In the genomic region with DNA sequence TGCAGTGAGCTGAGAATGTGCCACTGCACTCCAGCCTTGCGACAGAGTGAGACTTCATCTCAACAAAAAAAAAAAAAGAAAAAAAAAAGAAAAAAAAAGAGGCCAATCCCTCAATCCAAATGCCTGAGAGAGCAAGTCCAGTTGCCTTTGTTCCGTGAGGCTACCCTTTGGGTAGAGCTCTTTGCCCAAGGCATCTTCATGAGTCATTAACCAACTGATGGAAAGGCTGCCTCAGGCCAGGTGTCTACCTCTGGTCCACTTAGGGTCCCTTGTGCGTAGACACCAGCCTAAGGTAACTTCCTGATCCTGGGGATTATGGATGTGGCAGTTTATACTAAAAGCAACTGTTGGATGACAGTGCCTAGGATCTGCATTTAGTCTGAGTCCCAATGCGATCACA, we compare ENCODE assay signal across 1 cellular context.
TF ChIP-seq lines count a peak whose summit lies in the region.

No MANE protein-coding gene starts in this region.

TF ChIP-seq in H1, 55 proteins besides CTCF, POLR2A, EP300 and RAD21:
- TF ChIP-seq TCF12 (IDR thresholded peaks at IDR 0.05; ENCODE audit: low read depth, low read length), result no peak
